Comparison of ENCODE assay signal across 8 cellular contexts in the genomic region with DNA sequence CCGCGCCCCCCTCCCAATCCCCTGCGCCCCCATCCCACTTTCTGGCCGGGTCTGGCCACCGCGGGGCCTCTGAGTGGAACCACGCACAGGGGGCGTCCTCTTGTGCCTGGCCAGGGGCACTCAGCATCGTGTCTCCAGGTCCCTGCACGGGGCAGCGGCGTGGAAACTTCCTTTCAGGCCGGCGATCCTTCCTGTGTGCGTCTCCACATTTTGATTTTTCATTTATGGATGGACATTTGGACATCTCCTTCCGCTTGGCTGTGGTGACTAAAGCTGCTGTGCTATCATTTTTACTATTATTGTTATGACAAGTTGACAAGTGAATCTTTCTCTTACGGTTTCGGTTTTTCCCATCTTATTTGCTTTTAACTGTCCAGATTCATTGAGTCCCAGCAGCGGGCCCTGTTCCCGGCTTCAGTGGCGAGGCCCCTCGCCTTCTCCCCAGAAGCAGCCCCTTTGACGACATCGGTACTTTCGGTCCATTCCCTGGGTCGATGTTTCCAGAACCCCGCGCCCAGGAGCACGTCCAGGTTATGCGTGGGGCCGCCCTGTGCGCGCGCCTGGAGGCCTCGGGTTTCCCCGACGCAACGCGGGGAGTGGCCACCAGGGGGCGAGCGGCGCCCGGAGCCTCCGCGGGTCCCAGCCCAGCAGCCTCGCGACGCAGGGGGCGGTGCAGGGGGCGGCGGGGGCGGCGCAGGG.
DNase-seq lines count a peak whose midpoint lies in the region; ATAC-seq and TF ChIP-seq lines count a peak whose summit lies in the region.

No MANE protein-coding gene starts in this region.

- peak overlapping the region; percentile 90 to 95 for H3K4me3 ChIP-seq in DND-41 (ENCODE audit: low read depth in 1 of 2, low read length in 2 of 2)

- TF ChIP-seq CTCF in DND-41 (IDR thresholded peaks at IDR 0.05; ENCODE audit: borderline replicate concordance, extremely low read depth, low read length, poor library complexity, severe bottlenecking), result peak; percentile 82

- ATAC-seq in DND-41 (ENCODE audit: insufficient read depth, low read depth), result peak; percentile 74
- peak; percentile 46 for ATAC-seq in HG02571 (IDR thresholded peaks at IDR 0.05; ENCODE audit: unreplicated experiment)
- ATAC-seq in central memory CD8-positive, alpha-beta T cell (replicated peaks; ENCODE audit: extremely low read depth, poor library complexity, severe bottlenecking), result peak; percentile 81
- no peak for ATAC-seq in HG02870 (IDR thresholded peaks at IDR 0.05; ENCODE audit: unreplicated experiment)

- H3K9me3 Mint-ChIP-seq in central memory CD8-positive, alpha-beta T cell, result no peaks in the 10 kb centered on the region

- peak; percentile 89 for DNase-seq in DND-41
- peak; percentile 36 for DNase-seq in NCI-H2171 (lab: John Stamatoyannopoulos, UW)
- peak; percentile 87 for DNase-seq in activated CD4-positive, alpha-beta T cell treated with anti-CD3 and anti-CD28 coated beads for 1 hour
- peak; percentile 80 to 96 for DNase-seq in central memory CD8-positive, alpha-beta T cell (ENCODE audit: low spot score in 2 of 2)
- DNase-seq in kidney glomerular epithelial cell (lab: John Stamatoyannopoulos, UW), result peak; percentile 33
- peak; percentile 81 to 90 for DNase-seq in stimulated activated CD4-positive, alpha-beta T cell treated with anti-CD3 and anti-CD28 coated beads, Interleukin-1b, Interleukin-23, amount 100 ng/mL, for 1 hour (ENCODE audit: low read depth in 2 of 2)

- H3K27ac Mint-ChIP-seq in central memory CD8-positive, alpha-beta T cell (ENCODE audit: low read depth), result peak overlapping the region; percentile 94

- peak overlapping the region; percentile 86 for H2AFZ ChIP-seq in DND-41 (ENCODE audit: low read depth, low read length)

- H3K4me1 Mint-ChIP-seq in central memory CD8-positive, alpha-beta T cell, result peaks cover 28% of the 10 kb centered on the region

- H3K27me3 Mint-ChIP-seq in central memory CD8-positive, alpha-beta T cell, result no peaks in the 10 kb centered on the region

- peak overlapping the region; percentile 94 for H3K4me3 Mint-ChIP-seq in central memory CD8-positive, alpha-beta T cell

- no peaks in the 10 kb centered on the region for H4K20me1 ChIP-seq in DND-41 (ENCODE audit: insufficient read depth, low read length)

- H3K9me3 ChIP-seq in DND-41 (ENCODE audit: insufficient read depth, low read length, severe bottlenecking), result no peaks in the 10 kb centered on the region

- H3K36me3 Mint-ChIP-seq in central memory CD8-positive, alpha-beta T cell (ENCODE audit: insufficient read depth), result peaks cover 5% of the 10 kb centered on the region

- 0 out of 2 replicates have a peak, but pooled peaks cover 2% of the 10 kb centered on the region for H3K79me2 ChIP-seq in DND-41 (ENCODE audit: insufficient read depth, low read length)

- H3K9ac ChIP-seq in DND-41 (ENCODE audit: low read depth, low read length), result peak overlapping the region; percentile 73

- H3K4me2 ChIP-seq in DND-41 (ENCODE audit: insufficient read depth, low read length), result peak overlapping the region; percentile 98

- H3K27me3 ChIP-seq in DND-41 (ENCODE audit: insufficient read depth, low read length, poor library complexity), result no peaks in the 10 kb centered on the region

- H3K4me1 ChIP-seq in DND-41 (ENCODE audit: insufficient read depth, low read length), result peaks cover 42% of the 10 kb centered on the region

- peak overlapping the region; percentile 88 for H3K27ac ChIP-seq in DND-41 (ENCODE audit: low read length)

- no peaks in the 10 kb centered on the region; the same call in 1 of the 2 replicates for H3K36me3 ChIP-seq in DND-41 (ENCODE audit: insufficient read depth, low read length)

Comparison
In these comparisons a context has a peak if more than half of its experiments do, and no peak if none do; other contexts are left out.
1. DNase-seq: peak in every context shown above with its lines; median percentile 89 in DND-41; 88 in central memory CD8-positive, alpha-beta T cell; 87 in activated CD4-positive, alpha-beta T cell treated with anti-CD3 and anti-CD28 coated beads for 1 hour; 86 in stimulated activated CD4-positive, alpha-beta T cell treated with anti-CD3 and anti-CD28 coated beads, Interleukin-1b, Interleukin-23, amount 100 ng/mL, for 1 hour; 36 in NCI-H2171; 33 in kidney glomerular epithelial cell.